Comparison of ENCODE assay signal across 8 cellular contexts in the genomic region with DNA sequence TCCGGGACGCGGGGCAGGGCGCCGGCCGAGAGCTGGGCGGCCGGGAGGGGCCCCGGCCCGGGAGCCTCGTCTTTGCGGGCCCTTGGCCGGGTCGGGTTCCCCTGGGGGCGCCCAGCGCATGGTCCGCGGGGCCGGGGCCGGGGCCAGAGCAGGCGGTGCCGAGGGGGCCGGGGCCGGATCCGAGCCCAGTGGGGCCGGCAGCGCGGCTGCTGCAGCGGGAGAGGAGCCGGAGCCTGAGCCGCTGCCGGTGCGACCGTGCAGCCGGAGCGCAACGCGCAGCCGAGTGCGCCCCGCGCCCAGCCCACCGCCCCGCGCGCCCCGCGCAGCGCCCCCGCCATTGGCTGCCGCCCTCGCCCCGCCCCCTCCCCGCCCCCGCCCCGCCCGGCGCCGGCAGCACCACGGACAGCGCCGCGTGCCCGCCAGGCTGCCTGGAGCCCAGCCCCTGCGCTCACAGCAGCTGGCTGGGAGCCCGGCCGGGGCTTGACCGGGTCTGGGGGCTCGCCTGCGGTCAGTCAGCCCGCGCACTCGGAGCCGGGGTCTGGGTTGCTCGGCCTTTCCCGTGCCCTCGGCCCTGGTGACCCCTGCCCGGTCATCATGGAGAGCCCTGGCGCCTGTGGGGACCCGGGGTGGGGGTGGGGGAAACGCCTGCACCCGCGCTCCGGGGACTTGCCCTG. TPM values are rescaled to one million over a fixed set of nuclear protein-coding genes. Genes with fewer than 3 reads are reported as not detected.
A peak's percentile ranks its signal among the peaks of the same experiment; 100 is the strongest.
DNase-seq lines count a peak whose midpoint lies in the region; ATAC-seq and TF ChIP-seq lines count a peak whose summit lies in the region.

Gene HRH3, minus strand, starts transcription at position 287 of the 674 bp plus-strand sequence. CDS start 308 bp downstream, outside the sequence.

- H2AFZ ChIP-seq in mesenchymal stem cell (ENCODE audit: low read depth, low read length): no peak within 1 kb of the TSS

- H3K27ac Mint-ChIP-seq in Calu3 (ENCODE audit: unreplicated experiment) (no peak within 1 kb of the TSS), type B pancreatic cell (no peak within 1 kb of the TSS)

- H3K27me3 Mint-ChIP-seq in Calu3 (ENCODE audit: unreplicated experiment): peaks cover 100% of the 10 kb centered on the region
- peaks cover 74% of the 10 kb centered on the region for H3K27me3 Mint-ChIP-seq in type B pancreatic cell

- H3K4me2 ChIP-seq in mesenchymal stem cell (ENCODE audit: low read length, poor library complexity, severe bottlenecking): peak within 1 kb of the TSS; percentile 79

- H3K27me3 ChIP-seq in HUES64 (ENCODE audit: insufficient read depth, low read length) (peaks cover 77% of the 10 kb centered on the region), mesenchymal stem cell (ENCODE audit: control insufficient read depth in 1 of 2, insufficient read depth in 1 of 2, low read length in 2 of 2) (peaks cover 87 to 90% of the 10 kb centered on the region in 2 experiments)

- peak within 1 kb of the TSS; percentile 7 to 63 for H3K23ac ChIP-seq in mesenchymal stem cell (ENCODE audit: low read length in 2 of 2)

- no TSS peak for BruUV-seq in Calu3 (replicated peaks; lab: Mats Ljungman, UMichigan)

- ATAC-seq in GM18502 (IDR thresholded peaks at IDR 0.05; ENCODE audit: poor library complexity, unreplicated experiment) (no peak), HG02610 (IDR thresholded peaks at IDR 0.05; ENCODE audit: unreplicated experiment) (no peak)

- H3K9me3 ChIP-seq in HUES64 (ENCODE audit: insufficient read depth, low read depth, low read length) (no peaks in the 10 kb centered on the region), mesenchymal stem cell (ENCODE audit: control insufficient read depth, low read length) (no peaks in the 10 kb centered on the region)

- no peak within 1 kb of the TSS for H4K91ac ChIP-seq in mesenchymal stem cell (ENCODE audit: low read length)

- H3K27ac ChIP-seq in HUES64 (ENCODE audit: low read depth, low read length) (no peak within 1 kb of the TSS), VCaP (peak within 1 kb of the TSS; percentile 99), coronary artery (no peak within 1 kb of the TSS), mesenchymal stem cell (ENCODE audit: low read length, poor library complexity, severe bottlenecking) (no peak within 1 kb of the TSS)

- no peak within 1 kb of the TSS for H2BK120ac ChIP-seq in mesenchymal stem cell (ENCODE audit: low read depth, low read length)

- no peak within 1 kb of the TSS for H2BK15ac ChIP-seq in mesenchymal stem cell (ENCODE audit: low read depth, poor library complexity, severe bottlenecking)

- no peak within 1 kb of the TSS for H3K14ac ChIP-seq in mesenchymal stem cell (ENCODE audit: low read length in 2 of 2)

- H3K36me3 Mint-ChIP-seq in Calu3 (ENCODE audit: insufficient read depth, unreplicated experiment) (peaks cover 15% of the 10 kb centered on the region), type B pancreatic cell (no peaks in the 10 kb centered on the region)

- no peaks in the 10 kb centered on the region for H3K9me3 Mint-ChIP-seq in Calu3 (ENCODE audit: low read depth, unreplicated experiment)
- H3K9me3 Mint-ChIP-seq in type B pancreatic cell: no peaks in the 10 kb centered on the region

- H3K4me1 ChIP-seq in HUES64 (ENCODE audit: insufficient read depth, low read length) (peaks cover 11% of the 10 kb centered on the region), mesenchymal stem cell (ENCODE audit: control insufficient read depth, insufficient read depth, low read depth, low read length) (peaks cover 28% of the 10 kb centered on the region)

- H2AK5ac ChIP-seq in mesenchymal stem cell (ENCODE audit: low read length, severe bottlenecking): no peak within 1 kb of the TSS

- no peak within 1 kb of the TSS for H2BK12ac ChIP-seq in mesenchymal stem cell (ENCODE audit: low read length in 2 of 2)

- H3K4me1 Mint-ChIP-seq in Calu3 (ENCODE audit: low read depth, unreplicated experiment) (peaks cover 19% of the 10 kb centered on the region), type B pancreatic cell (ENCODE audit: unreplicated experiment) (no peaks in the 10 kb centered on the region)

- intact Hi-C loops in Calu3 (cut with micrococcal nuclease; ENCODE audit: unreplicated experiment): no loop called here

- no peaks in the 10 kb centered on the region for H3K79me1 ChIP-seq in mesenchymal stem cell (replicated peaks; ENCODE audit: low read length, poor library complexity, severe bottlenecking)

- DNase-seq in Calu3 (peak; percentile 68), coronary artery (ENCODE audit: low spot score) (no peak), mesenchymal stem cell (peak; percentile 25), type B pancreatic cell (ENCODE audit: extremely low spot score, unreplicated experiment) (no peak)

- WGBS in HUES64: 1% methylated on average over 84 of the region's 84 CpGs
- under 1% methylated on average over 43 of the region's 84 CpGs for WGBS in mesenchymal stem cell

- CTCF ChIA-PET in Calu3 (lab: Charles Lee): interaction anchor here (0.6 kb wide), 1 partner anchor 68 kb away, joined by 4 read pairs; no protein-coding TSS in a partner anchor

- no peak within 1 kb of the TSS for H2BK5ac ChIP-seq in mesenchymal stem cell (ENCODE audit: low read depth, low read length, poor library complexity, severe bottlenecking)

- H3K4me3 ChIP-seq in HUES64 (ENCODE audit: low read length): peak within 1 kb of the TSS; percentile 55
- H3K4me3 ChIP-seq in coronary artery: peak within 1 kb of the TSS; percentile 65
- H3K4me3 ChIP-seq in mesenchymal stem cell (ENCODE audit: insufficient read depth in 1 of 2, low read depth in 1 of 2, low read length in 2 of 2): peak within 1 kb of the TSS in 1 of 2 experiments; percentile 51

- H4K8ac ChIP-seq in mesenchymal stem cell (ENCODE audit: low read length): no peak within 1 kb of the TSS

- H3K4me3 Mint-ChIP-seq in Calu3 (ENCODE audit: low read depth, unreplicated experiment) (peak within 1 kb of the TSS; percentile 61), type B pancreatic cell (peak within 1 kb of the TSS; percentile 64)

- no peak within 1 kb of the TSS for H3K4ac ChIP-seq in mesenchymal stem cell (ENCODE audit: low read depth in 1 of 2, low read length in 2 of 2)

- H3K9ac ChIP-seq in HUES64 (ENCODE audit: low read depth, low read length): no peak within 1 kb of the TSS
- H3K9ac ChIP-seq in mesenchymal stem cell (ENCODE audit: low read length): no peak within 1 kb of the TSS

- no peak for TF ChIP-seq CTCF in Calu3 (IDR thresholded peaks at IDR 0.05; ENCODE audit: unreplicated experiment)
- TF ChIP-seq CTCF in VCaP (conservative IDR thresholded peaks at IDR 0.05): no peak
- TF ChIP-seq CTCF in coronary artery (IDR thresholded peaks at IDR 0.05): no peak
- no peak for TF ChIP-seq CTCF in type B pancreatic cell (conservative IDR thresholded peaks at IDR 0.05)

- no peak within 1 kb of the TSS for H3K18ac ChIP-seq in mesenchymal stem cell (ENCODE audit: low read depth in 1 of 2, low read length in 2 of 2)

- H3K36me3 ChIP-seq in HUES64 (ENCODE audit: insufficient read depth, low read length) (no peaks in the 10 kb centered on the region), mesenchymal stem cell (ENCODE audit: control insufficient read depth in 1 of 2, insufficient read depth in 2 of 2, low read depth in 1 of 2, low read length in 2 of 2) (no peaks in the 10 kb centered on the region)

RNA-seq across cellular contexts. Expression of gene HRH3, which starts in this region (rescaled TPM):
- total RNA-seq in Calu3 (2022): not detected in 2 replicates
- polyA plus RNA-seq in HUES64 (2013, experiment 1 of 2): 2.4 TPM
- 1.8 TPM for polyA plus RNA-seq in HUES64 (2013, experiment 2 of 2)
- polyA plus RNA-seq in mesenchymal stem cell (2013, experiment 1 of 2): not detected
- polyA plus RNA-seq in mesenchymal stem cell (2013, experiment 2 of 2): not detected
- total RNA-seq in type B pancreatic cell (ENCODE audit: low replicate concordance): 0.24 and 0.53 TPM in 2 replicates

Comparison
In these comparisons a context has a peak if more than half of its experiments do, and no peak if none do; other contexts are left out.
1. Peak in DNase-seq in Calu3; RNA of the gene not detected or under 1 TPM.